In genomic region chr19:3350014-3350663, GRCh38 we compare ENCODE assay signal across 1 cellular context.
TF ChIP-seq lines count a peak whose summit lies in the region.

No MANE protein-coding gene starts in this region.

TF ChIP-seq in HepG2, 621 proteins besides CTCF, POLR2A, EP300 and RAD21 (continues in another document):
- TF ChIP-seq ZNF770 (CRISPR knock-in tag; IDR thresholded peaks at IDR 0.05) (peak; percentile 96), ZNF83 (CRISPR knock-in tag; IDR thresholded peaks at IDR 0.05; ENCODE audit: borderline replicate concordance) (no peak), FOSL2 (CRISPR knock-in tag; IDR thresholded peaks at IDR 0.05) (0 out of 2 replicates have a peak, but pooled peaks have one; percentile 9), FOXO1 (CRISPR knock-in tag; IDR thresholded peaks at IDR 0.05) (peak; percentile 48; the same call in 1 of the 2 replicates), SOX6 (IDR thresholded peaks at IDR 0.05) (no peak), SOX6 (CRISPR knock-in tag; IDR thresholded peaks at IDR 0.05) (peak; percentile 92), FOXP1 (IDR thresholded peaks at IDR 0.05) (no peak), FOXP1 (CRISPR knock-in tag; IDR thresholded peaks at IDR 0.05) (peak; percentile 43; the same call in 1 of the 2 replicates), ARNTL (CRISPR knock-in tag; IDR thresholded peaks at IDR 0.05) (peak; percentile 84), RARA (CRISPR knock-in tag; IDR thresholded peaks at IDR 0.05) (peak; percentile 49; the same call in 1 of the 2 replicates), FOXA3 (CRISPR knock-in tag; IDR thresholded peaks at IDR 0.05) (peak; percentile 47), SMC3 (IDR thresholded peaks at IDR 0.05; ENCODE audit: low read length) (no peak), BCL6 (CRISPR knock-in tag; IDR thresholded peaks at IDR 0.05) (0 out of 2 replicates have a peak, but pooled peaks have one; percentile 9), HNF4G (IDR thresholded peaks at IDR 0.05; ENCODE audit: borderline replicate concordance, low read depth, low read length) (no peak), HNF4G (CRISPR knock-in tag; IDR thresholded peaks at IDR 0.05; ENCODE audit: borderline replicate concordance, low read depth) (no peak), TAF15 (IDR thresholded peaks at IDR 0.05; ENCODE audit: low read depth, low read length, poor library complexity, severe bottlenecking) (no peak), MLX (CRISPR knock-in tag; IDR thresholded peaks at IDR 0.05) (0 out of 2 replicates have a peak, but pooled peaks have one; percentile 44), ZFP91 (CRISPR knock-in tag; IDR thresholded peaks at IDR 0.05; ENCODE audit: borderline replicate concordance) (no peak), ZNF597 (CRISPR knock-in tag; IDR thresholded peaks at IDR 0.05) (no peak), BRD4 (CRISPR knock-in tag; IDR thresholded peaks at IDR 0.05) (no peak), SAP130 (CRISPR knock-in tag; IDR thresholded peaks at IDR 0.05; ENCODE audit: low read depth) (peak; percentile 43; the same call in 1 of the 2 replicates), ZNF777 (CRISPR knock-in tag; IDR thresholded peaks at IDR 0.05) (no peak), ZBTB43 (CRISPR knock-in tag; conservative IDR thresholded peaks at IDR 0.05) (peak; percentile 77), SOX13 (IDR thresholded peaks at IDR 0.05) (peak; percentile 43; the same call in 1 of the 2 replicates), SOX13 (CRISPR knock-in tag; conservative IDR thresholded peaks at IDR 0.05 in 1 of 2, IDR thresholded peaks at IDR 0.05 in 1 of 2) (peak in 1 of 2 experiments; percentile 95; a peak in 2 of 4 replicates), NR2F6 (IDR thresholded peaks at IDR 0.05) (0 out of 2 replicates have a peak, but pooled peaks have one; percentile 31), NR2F6 (CRISPR knock-in tag; IDR thresholded peaks at IDR 0.05) (peak; percentile 17; the same call in 1 of the 2 replicates), ATM (IDR thresholded peaks at IDR 0.05; ENCODE audit: borderline replicate concordance) (no peak), GATAD2A (CRISPR knock-in tag; IDR thresholded peaks at IDR 0.05) (0 out of 2 replicates have a peak, but pooled peaks have one; percentile 38), HIC2 (CRISPR knock-in tag; IDR thresholded peaks at IDR 0.05; ENCODE audit: low read depth) (peak; percentile 76; the same call in 1 of the 2 replicates), SOX5 (CRISPR knock-in tag; IDR thresholded peaks at IDR 0.05; ENCODE audit: borderline replicate concordance) (peak; percentile 99), RXRB (CRISPR knock-in tag; IDR thresholded peaks at IDR 0.05; ENCODE audit: borderline replicate concordance) (peak; percentile 27; the same call in 1 of the 2 replicates), ZBTB38 (CRISPR knock-in tag; IDR thresholded peaks at IDR 0.05) (no peak), ZNF121 (CRISPR knock-in tag; IDR thresholded peaks at IDR 0.05) (peak; percentile 93), ZNF878 (CRISPR knock-in tag; IDR thresholded peaks at IDR 0.05) (0 out of 2 replicates have a peak, but pooled peaks have one; percentile 34), GTF3A (CRISPR knock-in tag; conservative IDR thresholded peaks at IDR 0.05) (no peak), SALL1 (CRISPR knock-in tag; IDR thresholded peaks at IDR 0.05) (peak; percentile 46; the same call in 1 of the 2 replicates), ZMYM3 (CRISPR knock-in tag; IDR thresholded peaks at IDR 0.05) (peak; percentile 56), TBX2 (CRISPR knock-in tag; IDR thresholded peaks at IDR 0.05; ENCODE audit: borderline replicate concordance) (peak; percentile 46; the same call in 1 of the 2 replicates), SRSF4 (IDR thresholded peaks at IDR 0.05; ENCODE audit: low read depth, low read length, poor library complexity, severe bottlenecking) (no peak), CENPT (CRISPR knock-in tag; IDR thresholded peaks at IDR 0.05; ENCODE audit: low read depth) (no peak), MED1 (CRISPR knock-in tag; IDR thresholded peaks at IDR 0.05) (peak; percentile 51; the same call in 1 of the 2 replicates), ERF (CRISPR knock-in tag; IDR thresholded peaks at IDR 0.05) (0 out of 2 replicates have a peak, but pooled peaks have one; percentile 19)
- TF ChIP-seq, protein P1, sequence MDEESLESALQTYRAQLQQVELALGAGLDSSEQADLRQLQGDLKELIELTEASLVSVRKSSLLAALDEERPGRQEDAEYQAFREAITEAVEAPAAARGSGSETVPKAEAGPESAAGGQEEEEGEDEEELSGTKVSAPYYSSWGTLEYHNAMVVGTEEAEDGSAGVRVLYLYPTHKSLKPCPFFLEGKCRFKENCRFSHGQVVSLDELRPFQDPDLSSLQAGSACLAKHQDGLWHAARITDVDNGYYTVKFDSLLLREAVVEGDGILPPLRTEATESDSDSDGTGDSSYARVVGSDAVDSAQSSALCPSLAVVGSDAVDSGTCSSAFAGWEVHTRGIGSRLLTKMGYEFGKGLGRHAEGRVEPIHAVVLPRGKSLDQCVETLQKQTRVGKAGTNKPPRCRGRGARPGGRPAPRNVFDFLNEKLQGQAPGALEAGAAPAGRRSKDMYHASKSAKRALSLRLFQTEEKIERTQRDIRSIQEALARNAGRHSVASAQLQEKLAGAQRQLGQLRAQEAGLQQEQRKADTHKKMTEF (CRISPR knock-in tag; IDR thresholded peaks at IDR 0.05) = peak; percentile 25; the same call in 1 of the 2 replicates
- TF ChIP-seq, protein P2, sequence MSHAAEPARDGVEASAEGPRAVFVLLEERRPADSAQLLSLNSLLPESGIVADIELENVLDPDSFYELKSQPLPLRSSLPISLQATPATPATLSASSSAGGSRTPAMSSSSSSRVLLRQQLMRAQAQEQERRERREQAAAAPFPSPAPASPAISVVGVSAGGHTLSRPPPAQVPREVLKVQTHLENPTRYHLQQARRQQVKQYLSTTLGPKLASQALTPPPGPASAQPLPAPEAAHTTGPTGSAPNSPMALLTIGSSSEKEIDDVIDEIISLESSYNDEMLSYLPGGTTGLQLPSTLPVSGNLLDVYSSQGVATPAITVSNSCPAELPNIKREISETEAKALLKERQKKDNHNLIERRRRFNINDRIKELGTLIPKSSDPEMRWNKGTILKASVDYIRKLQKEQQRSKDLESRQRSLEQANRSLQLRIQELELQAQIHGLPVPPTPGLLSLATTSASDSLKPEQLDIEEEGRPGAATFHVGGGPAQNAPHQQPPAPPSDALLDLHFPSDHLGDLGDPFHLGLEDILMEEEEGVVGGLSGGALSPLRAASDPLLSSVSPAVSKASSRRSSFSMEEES (CRISPR knock-in tag; IDR thresholded peaks at IDR 0.05) = peak; percentile 55; the same call in 1 of the 2 replicates
- TF ChIP-seq, protein P3, sequence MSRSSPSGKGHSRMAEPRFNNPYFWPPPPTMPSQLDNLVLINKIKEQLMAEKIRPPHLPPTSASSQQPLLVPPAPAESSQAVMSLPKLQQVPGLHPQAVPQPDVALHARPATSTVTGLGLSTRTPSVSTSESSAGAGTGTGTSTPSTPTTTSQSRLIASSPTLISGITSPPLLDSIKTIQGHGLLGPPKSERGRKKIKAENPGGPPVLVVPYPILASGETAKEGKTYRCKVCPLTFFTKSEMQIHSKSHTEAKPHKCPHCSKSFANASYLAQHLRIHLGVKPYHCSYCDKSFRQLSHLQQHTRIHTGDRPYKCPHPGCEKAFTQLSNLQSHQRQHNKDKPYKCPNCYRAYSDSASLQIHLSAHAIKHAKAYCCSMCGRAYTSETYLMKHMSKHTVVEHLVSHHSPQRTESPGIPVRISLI (CRISPR knock-in tag; IDR thresholded peaks at IDR 0.05; ENCODE audit: borderline replicate concordance) = 0 out of 2 replicates have a peak, but pooled peaks have one; percentile 8
- TF ChIP-seq, protein P4, sequence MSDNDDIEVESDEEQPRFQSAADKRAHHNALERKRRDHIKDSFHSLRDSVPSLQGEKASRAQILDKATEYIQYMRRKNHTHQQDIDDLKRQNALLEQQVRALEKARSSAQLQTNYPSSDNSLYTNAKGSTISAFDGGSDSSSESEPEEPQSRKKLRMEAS (IDR thresholded peaks at IDR 0.05) = peak; percentile 25; the same call in 1 of the 2 replicates
- TF ChIP-seq, protein P5, sequence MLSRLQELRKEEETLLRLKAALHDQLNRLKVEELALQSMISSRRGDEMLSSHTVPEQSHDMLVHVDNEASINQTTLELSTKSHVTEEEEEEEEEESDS (CRISPR knock-in tag; IDR thresholded peaks at IDR 0.05; ENCODE audit: borderline replicate concordance) = no peak
- TF ChIP-seq, protein P6, sequence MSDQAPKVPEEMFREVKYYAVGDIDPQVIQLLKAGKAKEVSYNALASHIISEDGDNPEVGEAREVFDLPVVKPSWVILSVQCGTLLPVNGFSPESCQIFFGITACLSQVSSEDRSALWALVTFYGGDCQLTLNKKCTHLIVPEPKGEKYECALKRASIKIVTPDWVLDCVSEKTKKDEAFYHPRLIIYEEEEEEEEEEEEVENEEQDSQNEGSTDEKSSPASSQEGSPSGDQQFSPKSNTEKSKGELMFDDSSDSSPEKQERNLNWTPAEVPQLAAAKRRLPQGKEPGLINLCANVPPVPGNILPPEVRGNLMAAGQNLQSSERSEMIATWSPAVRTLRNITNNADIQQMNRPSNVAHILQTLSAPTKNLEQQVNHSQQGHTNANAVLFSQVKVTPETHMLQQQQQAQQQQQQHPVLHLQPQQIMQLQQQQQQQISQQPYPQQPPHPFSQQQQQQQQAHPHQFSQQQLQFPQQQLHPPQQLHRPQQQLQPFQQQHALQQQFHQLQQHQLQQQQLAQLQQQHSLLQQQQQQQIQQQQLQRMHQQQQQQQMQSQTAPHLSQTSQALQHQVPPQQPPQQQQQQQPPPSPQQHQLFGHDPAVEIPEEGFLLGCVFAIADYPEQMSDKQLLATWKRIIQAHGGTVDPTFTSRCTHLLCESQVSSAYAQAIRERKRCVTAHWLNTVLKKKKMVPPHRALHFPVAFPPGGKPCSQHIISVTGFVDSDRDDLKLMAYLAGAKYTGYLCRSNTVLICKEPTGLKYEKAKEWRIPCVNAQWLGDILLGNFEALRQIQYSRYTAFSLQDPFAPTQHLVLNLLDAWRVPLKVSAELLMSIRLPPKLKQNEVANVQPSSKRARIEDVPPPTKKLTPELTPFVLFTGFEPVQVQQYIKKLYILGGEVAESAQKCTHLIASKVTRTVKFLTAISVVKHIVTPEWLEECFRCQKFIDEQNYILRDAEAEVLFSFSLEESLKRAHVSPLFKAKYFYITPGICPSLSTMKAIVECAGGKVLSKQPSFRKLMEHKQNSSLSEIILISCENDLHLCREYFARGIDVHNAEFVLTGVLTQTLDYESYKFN (CRISPR knock-in tag; conservative IDR thresholded peaks at IDR 0.05) = 0 out of 2 replicates have a peak, but pooled peaks have one; percentile 25
